ENCODE assay signal across 8 cellular contexts in the genomic region with DNA sequence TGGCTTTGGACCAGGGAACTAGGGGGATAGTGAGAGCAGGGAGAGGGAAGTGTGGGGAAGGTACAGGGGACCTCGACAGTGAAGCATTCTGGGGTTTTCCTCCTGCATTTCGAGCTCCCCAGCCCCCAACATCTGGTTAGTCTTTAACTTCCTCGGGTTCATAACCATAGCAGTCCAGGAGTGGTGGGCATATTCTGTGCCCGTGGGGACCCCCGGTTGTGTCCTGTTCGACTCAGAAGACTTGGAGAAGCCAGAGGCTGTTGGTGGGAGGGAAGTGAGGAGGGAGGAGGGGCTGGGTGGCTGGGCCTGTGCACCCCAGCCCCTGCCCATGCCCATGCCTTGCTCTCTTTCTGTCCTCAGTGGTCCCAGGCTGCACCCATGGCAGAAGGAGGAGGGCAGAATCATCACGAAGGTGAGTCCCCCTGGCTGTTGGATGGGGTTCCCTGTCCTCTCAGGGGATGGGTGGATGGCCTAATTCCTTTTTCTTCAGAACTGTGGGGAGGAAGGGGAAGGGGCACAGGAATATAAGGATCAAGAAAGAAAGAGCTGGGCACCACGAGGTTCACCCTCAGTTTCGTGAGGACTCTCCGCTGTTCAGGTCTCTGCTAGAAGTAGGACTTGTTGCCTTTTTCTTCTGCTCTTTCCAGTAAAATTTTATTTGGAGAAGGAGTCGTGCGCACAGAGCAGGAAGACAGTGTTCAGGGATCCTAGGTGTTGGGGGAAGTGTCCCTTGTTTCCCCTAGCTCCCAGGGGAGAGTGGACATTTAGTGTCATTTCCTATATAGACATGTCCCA. TPM values are rescaled to one million over a fixed set of nuclear protein-coding genes. Genes with fewer than 3 reads are reported as not detected.
DNase-seq lines count a peak whose midpoint lies in the region; ATAC-seq and TF ChIP-seq lines count a peak whose summit lies in the region.

No MANE protein-coding gene starts in this region.

- H2AK5ac ChIP-seq in neuronal stem cell (ENCODE audit: low read depth, low read length): peak overlapping the region; percentile 90

- no peak for ATAC-seq in GM21825 (IDR thresholded peaks at IDR 0.05; ENCODE audit: unreplicated experiment)

- no peak overlapping the region for H3K4me2 ChIP-seq in neuronal stem cell (ENCODE audit: insufficient read depth, low read length, poor library complexity, severe bottlenecking)

- H3K9me3 ChIP-seq in BE2C: no peaks in the 10 kb centered on the region
- H3K9me3 ChIP-seq in neuronal stem cell (replicated peaks in 1 of 2; ENCODE audit: control insufficient read depth in 2 of 2, insufficient read depth in 1 of 2, low read depth in 1 of 2, low read length in 2 of 2): no peaks in the 10 kb centered on the region

- H2BK15ac ChIP-seq in neuronal stem cell (ENCODE audit: low read length): peak overlapping the region; percentile 35

- peak overlapping the region; percentile 10 for H3K9ac ChIP-seq in neuronal stem cell (ENCODE audit: low read depth, low read length, poor library complexity)

- H3K79me1 ChIP-seq in neuronal stem cell (ENCODE audit: low read depth, low read length): peaks cover 20% of the 10 kb centered on the region

- H3K27ac ChIP-seq in dorsolateral prefrontal cortex: peak overlapping the region in 25 of 59 donors; percentile 5 to 92 (median 36)
- no peak overlapping the region for H3K27ac ChIP-seq in neuronal stem cell (replicated peaks; ENCODE audit: low read length)

- TF ChIP-seq CTCF in BE2C (IDR thresholded peaks at IDR 0.05; ENCODE audit: low read depth, low read length): no peak
- no peak for TF ChIP-seq CTCF in LNCaP clone FGC (IDR thresholded peaks at IDR 0.05; ENCODE audit: control insufficient read depth, extremely low read depth, insufficient read depth)
- TF ChIP-seq CTCF in dorsolateral prefrontal cortex (IDR thresholded peaks at IDR 0.05 in 54 of 56, conservative IDR thresholded peaks at IDR 0.05 in 2 of 56; ENCODE audit: low read depth in 1 of 56, partially characterized antibody in 56 of 56): no peak

- H3K27me3 ChIP-seq in BE2C (no peaks in the 10 kb centered on the region), dorsolateral prefrontal cortex (no peaks in the 10 kb centered on the region), neuronal stem cell (ENCODE audit: control insufficient read depth in 3 of 3, insufficient read depth in 3 of 3, low read depth in 1 of 3, low read length in 3 of 3) (no peaks in the 10 kb centered on the region)

- H3K4me1 ChIP-seq in BE2C (peaks cover 23% of the 10 kb centered on the region), neuronal stem cell (ENCODE audit: control insufficient read depth in 2 of 2, insufficient read depth in 1 of 2, low read depth in 1 of 2, low read length in 2 of 2) (peaks cover 22% of the 10 kb centered on the region in 2 donors)

- no peak overlapping the region for H3K23ac ChIP-seq in neuronal stem cell (ENCODE audit: low read depth, low read length, poor library complexity)

- no peak overlapping the region for H2AFZ ChIP-seq in neuronal stem cell (ENCODE audit: low read length)

- no CpG with 5 or more reads among the region's 12 CpGs for WGBS in neuronal stem cell (ENCODE audit: extremely low coverage in 2 of 2, insufficient read length in 2 of 2, insufficient replicate concordance in 1 of 2), 2 donors

- no peak overlapping the region for H3K18ac ChIP-seq in neuronal stem cell (ENCODE audit: low read length)

- no peak overlapping the region for H4K8ac ChIP-seq in neuronal stem cell (ENCODE audit: low read depth, low read length)

- peak overlapping the region; percentile 94 for H2BK5ac ChIP-seq in neuronal stem cell (ENCODE audit: low read length)

- no peak overlapping the region for H3K14ac ChIP-seq in neuronal stem cell (ENCODE audit: low read length)

- H3K4me3 ChIP-seq in BE2C (ENCODE audit: low read depth, low read length) (peak overlapping the region; percentile 98), LNCaP clone FGC (ENCODE audit: low read depth, low read length) (peak overlapping the region; percentile 95), dorsolateral prefrontal cortex (peak overlapping the region in 46 of 59 donors; percentile 1 to 88 (median 78)), neuronal stem cell (ENCODE audit: low read length in 2 of 2) (no peak overlapping the region)

- H3K4ac ChIP-seq in neuronal stem cell (ENCODE audit: low read length): no peak overlapping the region

- H2BK120ac ChIP-seq in neuronal stem cell (ENCODE audit: low read depth, low read length): no peak overlapping the region

- H3K36me3 ChIP-seq in BE2C: peaks cover 80% of the 10 kb centered on the region
- H3K36me3 ChIP-seq in neuronal stem cell (replicated peaks in 1 of 2; ENCODE audit: control insufficient read depth in 2 of 2, insufficient read depth in 2 of 2, low read length in 2 of 2): peaks cover 21 to 31% of the 10 kb centered on the region in 2 donors

- DNase-seq in BE2C: no peak
- no peak for DNase-seq in LNCaP clone FGC (ENCODE audit: low read depth)
- DNase-seq in dorsolateral prefrontal cortex: peak in 1 of 10 donors; percentile 27
- DNase-seq in neuronal stem cell (ENCODE audit: low spot score): no peak
- DNase-seq in stimulated activated naive CD4-positive, alpha-beta T cell (lab: John Stamatoyannopoulos, UW): no peak
- no peak for DNase-seq in stimulated activated CD4-positive, alpha-beta T cell treated with anti-CD3 and anti-CD28 coated beads, Interleukin-1b, Interleukin-23, amount 100 ng/mL, for 48 hours
- DNase-seq in hepatic stellate cell (ENCODE audit: low spot score): no peak

- no peak overlapping the region for H2BK12ac ChIP-seq in neuronal stem cell (ENCODE audit: low read length)

- H4K91ac ChIP-seq in neuronal stem cell (ENCODE audit: low read depth, low read length, poor library complexity): no peak overlapping the region

- intact Hi-C loops in dorsolateral prefrontal cortex (cut with DNase I): loop anchor here (5.0 to 10.0 kb wide), 3 partner anchors 103 to 451 kb away; partner anchors contain the start of gene SLC29A1 (in 1 of the 2)

RNA-seq across cellular contexts. Expression of gene VEGFA, which starts 4.2 kb away (rescaled TPM):
- polyA plus RNA-seq in BE2C (2012; ENCODE audit: insufficient read depth, insufficient read length, low read depth): 154 TPM
- 100 to 1,000 TPM in 20 of 120 experiments, 10 to 100 TPM in 100; 19.7 to 440 (median 56.8) TPM for total RNA-seq in dorsolateral prefrontal cortex
- 29.0 TPM for polyA plus RNA-seq in neuronal stem cell (2013, experiment 1 of 2)
- 29.1 TPM for polyA plus RNA-seq in neuronal stem cell (2013, experiment 2 of 2)

Comparison
In these comparisons a context has a peak if more than half of its experiments do, and no peak if none do; other contexts are left out.
1. H3K4me3 ChIP-seq: peak in BE2C (single experiment), LNCaP clone FGC (single experiment) and dorsolateral prefrontal cortex (46 of 59); none in neuronal stem cell (0 of 2).